1 cellular context compared by ENCODE assay signal in the genomic region with DNA sequence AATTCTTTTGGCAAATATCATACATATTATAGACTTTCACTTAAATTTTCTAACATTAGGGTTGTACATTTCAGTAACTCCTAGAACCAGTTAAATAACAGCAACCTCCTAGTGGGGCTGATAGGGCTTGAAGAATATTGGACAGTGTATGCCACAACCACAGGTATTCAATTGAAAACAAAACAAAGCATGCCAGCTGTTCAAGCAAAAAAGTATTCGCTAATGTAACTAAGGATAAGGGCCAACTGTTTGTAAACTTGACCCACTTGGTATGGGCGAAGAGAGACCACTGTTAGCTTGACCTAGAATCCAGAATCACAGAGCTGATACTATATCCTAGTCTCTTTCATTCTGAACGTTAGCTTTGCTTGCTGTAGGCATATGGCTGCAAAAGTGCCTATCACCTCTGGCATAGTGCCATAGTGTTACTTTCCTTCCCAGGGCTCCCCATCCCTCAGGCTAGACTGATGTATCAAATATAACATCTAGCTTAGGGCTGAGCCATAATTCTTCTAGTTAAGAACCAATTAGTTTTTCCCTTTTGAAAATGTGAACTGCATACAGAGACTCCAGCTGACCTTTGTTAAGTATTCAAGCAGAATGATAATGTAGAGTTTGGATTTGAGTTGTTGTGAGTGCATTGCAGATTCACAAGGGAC.
TF ChIP-seq lines count a peak whose summit lies in the region.

No MANE protein-coding gene starts in this region.

TF ChIP-seq in SK-N-SH, 30 proteins besides CTCF, POLR2A, EP300 and RAD21 (continued from another document):
- TF ChIP-seq, protein P1, sequence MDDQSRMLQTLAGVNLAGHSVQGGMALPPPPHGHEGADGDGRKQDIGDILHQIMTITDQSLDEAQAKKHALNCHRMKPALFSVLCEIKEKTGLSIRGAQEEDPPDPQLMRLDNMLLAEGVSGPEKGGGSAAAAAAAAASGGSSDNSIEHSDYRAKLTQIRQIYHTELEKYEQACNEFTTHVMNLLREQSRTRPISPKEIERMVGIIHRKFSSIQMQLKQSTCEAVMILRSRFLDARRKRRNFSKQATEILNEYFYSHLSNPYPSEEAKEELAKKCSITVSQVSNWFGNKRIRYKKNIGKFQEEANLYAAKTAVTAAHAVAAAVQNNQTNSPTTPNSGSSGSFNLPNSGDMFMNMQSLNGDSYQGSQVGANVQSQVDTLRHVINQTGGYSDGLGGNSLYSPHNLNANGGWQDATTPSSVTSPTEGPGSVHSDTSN (IDR thresholded peaks at IDR 0.05), result no peak
- TF ChIP-seq FOXJ3 (CRISPR knock-in tag; IDR thresholded peaks at IDR 0.05) (no peak), USF2 (IDR thresholded peaks at IDR 0.05; ENCODE audit: borderline replicate concordance, low read depth, low read length) (no peak), FOSL2 (IDR thresholded peaks at IDR 0.05; ENCODE audit: borderline replicate concordance, low read depth) (no peak), RCOR1 (IDR thresholded peaks at IDR 0.05; ENCODE audit: low read length) (peak; percentile 60), ELF1 (IDR thresholded peaks at IDR 0.05) (no peak), MXI1 (IDR thresholded peaks at IDR 0.05; ENCODE audit: low read depth, low read length) (no peak), SIN3A (IDR thresholded peaks at IDR 0.05; ENCODE audit: borderline replicate concordance, low read depth, low read length) (no peak), TEAD4 (IDR thresholded peaks at IDR 0.05; ENCODE audit: borderline replicate concordance, insufficient read depth) (no peak), POLR2AphosphoS5 (IDR thresholded peaks at IDR 0.05; ENCODE audit: low read depth, low read length) (no peak), NFIC (IDR thresholded peaks at IDR 0.05; ENCODE audit: borderline replicate concordance) (no peak), SMC3 (IDR thresholded peaks at IDR 0.05; ENCODE audit: low read depth, low read length) (no peak), RXRA (IDR thresholded peaks at IDR 0.05; ENCODE audit: borderline replicate concordance, low read depth) (no peak), GATA2 (CRISPR knock-in tag; IDR thresholded peaks at IDR 0.05) (peak; percentile 66), FOXM1 (IDR thresholded peaks at IDR 0.05; ENCODE audit: low read depth) (no peak), MAX (IDR thresholded peaks at IDR 0.05; ENCODE audit: low read depth) (no peak), CHD2 (IDR thresholded peaks at IDR 0.05; ENCODE audit: low read length, partially characterized antibody) (peak; percentile 52), EZH2phosphoT487 (IDR thresholded peaks at IDR 0.05; ENCODE audit: borderline replicate concordance, low read depth) (no peak), IRF3 (IDR thresholded peaks at IDR 0.05; ENCODE audit: low read depth, low read length) (no peak)
- TF ChIP-seq, protein P2, sequence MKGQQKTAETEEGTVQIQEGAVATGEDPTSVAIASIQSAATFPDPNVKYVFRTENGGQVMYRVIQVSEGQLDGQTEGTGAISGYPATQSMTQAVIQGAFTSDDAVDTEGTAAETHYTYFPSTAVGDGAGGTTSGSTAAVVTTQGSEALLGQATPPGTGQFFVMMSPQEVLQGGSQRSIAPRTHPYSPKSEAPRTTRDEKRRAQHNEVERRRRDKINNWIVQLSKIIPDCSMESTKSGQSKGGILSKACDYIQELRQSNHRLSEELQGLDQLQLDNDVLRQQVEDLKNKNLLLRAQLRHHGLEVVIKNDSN (IDR thresholded peaks at IDR 0.05; ENCODE audit: borderline replicate concordance, low read depth), result no peak
